Comparison of ENCODE assay signal across 8 cellular contexts in genomic region chr7:22109761-22110160, GRCh38.
A peak's percentile ranks its signal among the peaks of the same experiment; 100 is the strongest.
DNase-seq lines count a peak whose midpoint lies in the region; ATAC-seq and TF ChIP-seq lines count a peak whose summit lies in the region.

No MANE protein-coding gene starts in this region.

- no peak overlapping the region for H3K27ac ChIP-seq in Karpas-422 (ENCODE audit: low read length)
- no peak overlapping the region for H3K27ac ChIP-seq in brain microvascular endothelial cell
- H3K27ac ChIP-seq in mesendoderm (ENCODE audit: low read depth, low read length) = no peak overlapping the region

- no peak for ATAC-seq in HG03159 (IDR thresholded peaks at IDR 0.05; ENCODE audit: unreplicated experiment)
- ATAC-seq in GM18511 (IDR thresholded peaks at IDR 0.05; ENCODE audit: unreplicated experiment) = no peak

- no peak overlapping the region for H2BK15ac ChIP-seq in mesendoderm (replicated peaks; ENCODE audit: low read depth)

- no peak overlapping the region for H4K5ac ChIP-seq in mesendoderm (ENCODE audit: low read length)

- no peaks in the 10 kb centered on the region for H3K79me2 ChIP-seq in Karpas-422 (ENCODE audit: low read length)
- no peaks in the 10 kb centered on the region for H3K79me2 ChIP-seq in mesendoderm (ENCODE audit: control insufficient read depth, insufficient read depth, low read length)

- H3K4me1 ChIP-seq in Karpas-422 (ENCODE audit: low read length) = no peaks in the 10 kb centered on the region
- H3K4me1 ChIP-seq in mesendoderm (ENCODE audit: control insufficient read depth, low read depth, low read length) = no peaks in the 10 kb centered on the region

- H3K4ac ChIP-seq in mesendoderm (ENCODE audit: low read depth, low read length) = no peak overlapping the region

- no peak overlapping the region for H3K56ac ChIP-seq in mesendoderm (ENCODE audit: low read length)

- H4K8ac ChIP-seq in mesendoderm (ENCODE audit: low read depth, low read length) = no peak overlapping the region

- H3K4me2 ChIP-seq in Karpas-422 (ENCODE audit: low read depth, low read length, poor library complexity, severe bottlenecking) (no peak overlapping the region), mesendoderm (ENCODE audit: low read length) (no peak overlapping the region)

- H3K79me1 ChIP-seq in mesendoderm (ENCODE audit: low read length) = no peaks in the 10 kb centered on the region

- peaks cover 6% of the 10 kb centered on the region; the same call in 1 of the 2 replicates for H3K36me3 ChIP-seq in Karpas-422 (ENCODE audit: insufficient read depth, low read length)
- H3K36me3 ChIP-seq in brain microvascular endothelial cell (replicated peaks) = no peaks in the 10 kb centered on the region
- no peaks in the 10 kb centered on the region for H3K36me3 ChIP-seq in mesendoderm (ENCODE audit: control insufficient read depth, insufficient read depth, low read length)

- H3K23ac ChIP-seq in mesendoderm (ENCODE audit: low read length) = no peak overlapping the region

- in situ Hi-C loops in G401 (cut with HindIII; ENCODE audit: low sequenced_read_pairs) (loop anchor here (25.0 kb wide), 1 partner anchor 353 kb away; no protein-coding TSS in a partner anchor), brain microvascular endothelial cell (cut with HindIII; ENCODE audit: low pct_ligation_motif_present, low sequenced_read_pairs) (no loop called here)

- WGBS in mesendoderm (ENCODE audit: extremely low coverage, insufficient coverage, low lambda C conversion rate) = no CpG with 5 or more reads among the region's 7 CpGs

- no peak overlapping the region for H2BK120ac ChIP-seq in mesendoderm (ENCODE audit: low read depth, low read length)

- H2AK5ac ChIP-seq in mesendoderm (ENCODE audit: low read length) = no peak overlapping the region

- H3K18ac ChIP-seq in mesendoderm (ENCODE audit: low read length) = no peak overlapping the region

- H3K9ac ChIP-seq in Karpas-422 (ENCODE audit: low read length) (no peak overlapping the region), mesendoderm (ENCODE audit: low read length) (no peak overlapping the region)

- H3K9me3 ChIP-seq in Karpas-422 (ENCODE audit: low read length) = no peaks in the 10 kb centered on the region

- no peaks in the 10 kb centered on the region for H3K9me2 ChIP-seq in Karpas-422 (replicated peaks; ENCODE audit: insufficient read depth, low read length)

- peak; percentile 65 for TF ChIP-seq CTCF in brain microvascular endothelial cell (IDR thresholded peaks at IDR 0.05; ENCODE audit: low read depth, low read length, missing control alignments)

- H2AFZ ChIP-seq in Karpas-422 (ENCODE audit: low read length) = no peak overlapping the region

- H3K4me3 ChIP-seq in Karpas-422 (ENCODE audit: low read length) (no peak overlapping the region), brain microvascular endothelial cell (ENCODE audit: low read depth, low read length) (no peak overlapping the region), mesendoderm (ENCODE audit: low read length) (no peak overlapping the region)

- no peaks in the 10 kb centered on the region for H4K20me1 ChIP-seq in Karpas-422 (ENCODE audit: insufficient read depth, low read depth, low read length)

- no peak overlapping the region for H2BK5ac ChIP-seq in mesendoderm (ENCODE audit: low read length)

- H3K27me3 ChIP-seq in Karpas-422 (ENCODE audit: low read length) (no peaks in the 10 kb centered on the region), brain microvascular endothelial cell (replicated peaks) (no peaks in the 10 kb centered on the region), mesendoderm (ENCODE audit: insufficient read depth, low read length, poor library complexity) (no peaks in the 10 kb centered on the region)

- DNase-seq in G401 (ENCODE audit: low spot score) = peak; percentile 36
- peak; percentile 65 for DNase-seq in Karpas-422
- DNase-seq in brain microvascular endothelial cell = peak; percentile 9
- peak; percentile 83 for DNase-seq in mesendoderm
- DNase-seq in foreskin melanocyte = no peak
- DNase-seq in NCI-H1105 (lab: John Stamatoyannopoulos, UW) = no peak

Comparison
In these comparisons a context has a peak if more than half of its experiments do, and no peak if none do; other contexts are left out.
1. DNase-seq: peak in G401 (single experiment), Karpas-422 (single experiment), brain microvascular endothelial cell (single experiment) and mesendoderm (single experiment); none in foreskin melanocyte (single experiment) and NCI-H1105 (single experiment).